In the genomic region with DNA sequence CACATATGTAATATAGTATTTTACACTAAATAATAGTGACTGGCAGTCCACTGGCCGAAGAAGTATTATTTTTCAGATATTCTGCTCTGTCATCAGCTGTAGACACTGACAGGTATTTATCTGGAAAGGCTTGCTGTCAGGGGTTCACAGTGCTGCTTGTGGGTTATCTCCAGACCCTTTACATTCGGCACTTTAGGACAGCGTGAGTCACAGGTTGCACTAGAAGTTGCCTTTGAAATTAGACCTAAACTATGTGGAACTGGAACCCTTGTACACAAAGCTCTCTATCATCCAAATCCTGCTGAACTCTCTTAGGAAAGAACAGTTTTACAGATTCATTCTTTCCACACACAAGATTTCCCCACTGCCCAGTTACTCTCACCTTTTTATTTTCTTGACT, we compare ENCODE assay signal across 6 cellular contexts. TPM values are rescaled to one million over a fixed set of nuclear protein-coding genes. Genes with fewer than 3 reads are reported as not detected.
DNase-seq lines count a peak whose midpoint lies in the region; ATAC-seq and TF ChIP-seq lines count a peak whose summit lies in the region.
"Not testable (repeated sequence)": the region's sequence is repeated elsewhere in the genome, so short reads cannot be mapped to it uniquely, and the experiment has no call there.

No MANE protein-coding gene starts in this region.

- not testable (repeated sequence) for H3K4me2 ChIP-seq in IMR-90 (ENCODE audit: low read depth, low read length)

- H4K8ac ChIP-seq in IMR-90 (ENCODE audit: low read depth in 2 of 2, low read length in 2 of 2): not testable (repeated sequence)

- not testable (repeated sequence) for H2AFZ ChIP-seq in IMR-90 (replicated peaks; ENCODE audit: low read length, poor library complexity)

- not testable (repeated sequence) for BruUV-seq in IMR-90 (replicated peaks; lab: Mats Ljungman, UMichigan)

- no CpG with 5 or more reads among the region's 3 CpGs for WGBS in IMR-90 (ENCODE audit: extremely low coverage in 2 of 2, insufficient read length in 1 of 2), 2 experiments

- POLR2A ChIA-PET in IMR-90 (lab: Charles Lee; ENCODE audit: unreplicated experiment): not testable (repeated sequence)

- not testable (repeated sequence) for H2BK20ac ChIP-seq in IMR-90 (ENCODE audit: low read depth, low read length)

- not testable (repeated sequence) for H3K9me3 ChIP-seq in IMR-90 (ENCODE audit: control insufficient read depth, insufficient read depth, low read length); cardiac muscle cell (ENCODE audit: low read depth)

- H2BK120ac ChIP-seq in IMR-90 (ENCODE audit: low read depth, low read length): not testable (repeated sequence)

- not testable (repeated sequence) for H3K14ac ChIP-seq in IMR-90 (replicated peaks; ENCODE audit: low read depth, low read length)

- not testable (repeated sequence) for H3K9ac ChIP-seq in IMR-90 (ENCODE audit: low read depth, low read length)

- DNase-seq in IMR-90: peak; percentile 0
- DNase-seq in astrocyte of the hippocampus (ENCODE audit: low read depth, low spot score): peak; percentile 1
- DNase-seq in brain microvascular endothelial cell: peak; percentile 1
- DNase-seq in erythroblast (lab: John Stamatoyannopoulos, UW): peak; percentile 27 to 47
- peak; percentile 2 to 11 for DNase-seq in cardiac muscle cell (ENCODE audit: low read depth in 1 of 2, low spot score in 1 of 2)
- peak; percentile 33 for DNase-seq in iris pigment epithelial cell (ENCODE audit: low read depth)

- H2BK5ac ChIP-seq in IMR-90 (ENCODE audit: low read depth, low read length, poor library complexity, severe bottlenecking): not testable (repeated sequence)

- dilution Hi-C loops in IMR-90 (cut with HindIII; ENCODE audit: low sequenced_read_pairs, unreplicated experiment): not testable (repeated sequence)

- H4K20me1 ChIP-seq in IMR-90 (ENCODE audit: insufficient read depth, low read length): not testable (repeated sequence)

- TF ChIP-seq RAD21 in IMR-90 (IDR thresholded peaks at IDR 0.05; ENCODE audit: low read length): not testable (repeated sequence)

- H3K18ac ChIP-seq in IMR-90 (ENCODE audit: low read depth, low read length): not testable (repeated sequence)

- H2AK5ac ChIP-seq in IMR-90 (ENCODE audit: low read depth, low read length): not testable (repeated sequence)

- peak; percentile 49 for ATAC-seq in IMR-90 (ENCODE audit: low read depth)

- H3K36me3 ChIP-seq in IMR-90 (ENCODE audit: control insufficient read depth, insufficient read depth, low read length); brain microvascular endothelial cell (replicated peaks); cardiac muscle cell: not testable (repeated sequence)

- not testable (repeated sequence) for H3K56ac ChIP-seq in IMR-90 (ENCODE audit: extremely low read depth, insufficient read depth, low read length)

- not testable (repeated sequence) for H2AK9ac ChIP-seq in IMR-90 (replicated peaks; ENCODE audit: low read depth, low read length, poor library complexity)

- not testable (repeated sequence) for H3K23ac ChIP-seq in IMR-90 (ENCODE audit: low read depth, low read length)

- H3K27me3 ChIP-seq in IMR-90 (ENCODE audit: control insufficient read depth, insufficient read depth, low read length); brain microvascular endothelial cell (replicated peaks); cardiac muscle cell: not testable (repeated sequence)

- intact Hi-C loops in IMR-90 (cut with micrococcal nuclease): not testable (repeated sequence)

- H3K4ac ChIP-seq in IMR-90 (ENCODE audit: low read depth, low read length): not testable (repeated sequence)

- not testable (repeated sequence) for H4K91ac ChIP-seq in IMR-90 (ENCODE audit: insufficient read depth, low read depth, low read length)

- H3K4me1 ChIP-seq in IMR-90 (ENCODE audit: control insufficient read depth, insufficient read depth, low read length); cardiac muscle cell (ENCODE audit: low read depth): not testable (repeated sequence)

- not testable (repeated sequence) for TF ChIP-seq POLR2A in IMR-90 (IDR thresholded peaks at IDR 0.05; ENCODE audit: low read depth, low read length); erythroblast (IDR thresholded peaks at IDR 0.05; ENCODE audit: low read length)

- not testable (repeated sequence) for TF ChIP-seq CTCF in IMR-90 (conservative IDR thresholded peaks at IDR 0.05; ENCODE audit: low read depth, low read length); brain microvascular endothelial cell (IDR thresholded peaks at IDR 0.05; ENCODE audit: low read depth, low read length, missing control alignments); cardiac muscle cell (IDR thresholded peaks at IDR 0.05; ENCODE audit: low read depth, low read length)

- CTCF ChIA-PET in IMR-90 (lab: Yijun Ruan, JAX): not testable (repeated sequence)

- H3K4me3 ChIP-seq in IMR-90 (ENCODE audit: insufficient read depth, low read depth, low read length); brain microvascular endothelial cell (ENCODE audit: low read depth, low read length); cardiac muscle cell: not testable (repeated sequence)

- not testable (repeated sequence) for H4K5ac ChIP-seq in IMR-90 (ENCODE audit: low read depth, low read length)

- H3K9me1 ChIP-seq in IMR-90 (ENCODE audit: insufficient read depth, low read length): not testable (repeated sequence)

- not testable (repeated sequence) for H3K27ac ChIP-seq in IMR-90 (ENCODE audit: insufficient read depth, low read length); brain microvascular endothelial cell; cardiac muscle cell

- in situ Hi-C loops in IMR-90 (cut with MboI; ENCODE audit: low sequenced_read_pairs); brain microvascular endothelial cell (cut with HindIII; ENCODE audit: low pct_ligation_motif_present, low sequenced_read_pairs): not testable (repeated sequence)

- H2BK15ac ChIP-seq in IMR-90 (ENCODE audit: low read depth, low read length): not testable (repeated sequence)

- H3K79me1 ChIP-seq in IMR-90 (ENCODE audit: low read depth in 1 of 2, low read length in 2 of 2): not testable (repeated sequence)

RNA-seq across cellular contexts. Expression of gene AGAP6, which starts 16.1 kb away (rescaled TPM):
- total RNA-seq in IMR-90 (2012; rRNA removed) (1.9 and 2.3 TPM in 2 replicates), cardiac muscle cell (6.6 and 14.1 TPM in 2 replicates)
- polyA plus RNA-seq in IMR-90 (2012; rRNA removed) (12.9 and 13.6 TPM in 2 replicates), cardiac muscle cell (6.9 and 8.8 TPM in 2 replicates)
- polyA plus RNA-seq in IMR-90 (2012; cell fraction: cytosol; rRNA removed): 3.8 and 3.9 TPM in 2 replicates
- polyA plus RNA-seq in IMR-90 (2012; cell fraction: nucleus; rRNA removed; ENCODE audit: low replicate concordance): 111 and 126 TPM in 2 replicates

RNA-seq across cellular contexts. Expression of gene TIMM23B, which starts 30.2 kb away (rescaled TPM):
- total RNA-seq in IMR-90 (2012; rRNA removed) (13.8 and 19.2 TPM in 2 replicates), cardiac muscle cell (16.5 and 25.0 TPM in 2 replicates)
- polyA plus RNA-seq in IMR-90 (2012; rRNA removed) (12.9 and 14.2 TPM in 2 replicates), cardiac muscle cell (16.0 and 16.5 TPM in 2 replicates)
- 6.4 and 9.3 TPM in 2 replicates for polyA plus RNA-seq in IMR-90 (2012; cell fraction: cytosol; rRNA removed)
- polyA plus RNA-seq in IMR-90 (2012; cell fraction: nucleus; rRNA removed; ENCODE audit: low replicate concordance): 21.6 and 35.9 TPM in 2 replicates

RNA-seq across cellular contexts. Expression of gene PARG, which starts 30.3 kb away (rescaled TPM):
- total RNA-seq in IMR-90 (2012; rRNA removed) (24.4 and 32.2 TPM in 2 replicates), cardiac muscle cell (29.7 and 32.8 TPM in 2 replicates)
- polyA plus RNA-seq in IMR-90 (2012; rRNA removed) (7.5 and 8.6 TPM in 2 replicates), cardiac muscle cell (22.1 and 31.9 TPM in 2 replicates)
- 2.1 and 3.3 TPM in 2 replicates for polyA plus RNA-seq in IMR-90 (2012; cell fraction: cytosol; rRNA removed)
- polyA plus RNA-seq in IMR-90 (2012; cell fraction: nucleus; rRNA removed; ENCODE audit: low replicate concordance): 3.5 and 10.6 TPM in 2 replicates
